Comparison of ENCODE assay signal across 32 cellular contexts in the genomic region with DNA sequence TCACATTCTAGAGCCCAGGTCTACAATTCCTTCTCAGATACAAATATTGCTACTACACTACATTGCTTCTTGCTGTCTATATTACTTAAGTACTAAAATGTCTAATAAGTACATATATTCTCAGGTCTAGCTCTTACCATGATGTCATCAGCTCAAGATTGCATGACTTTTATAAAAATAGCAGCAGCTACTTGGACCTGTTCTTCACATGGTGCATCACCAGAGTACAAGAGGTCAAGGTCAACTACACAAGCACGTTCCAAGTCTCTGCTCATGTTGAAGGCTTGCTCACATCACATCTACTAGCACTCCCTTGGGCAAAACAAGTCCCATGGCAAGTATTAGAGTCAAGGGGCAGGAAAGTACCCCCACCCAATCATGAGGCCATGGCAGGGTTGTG.
"Had no signal": no experiment of that assay in that cellular context is flagged by ENCODE, and none has a peak within 500 bp of the region (broad histone marks: within the 10 kb centered on the region; RNA-seq: fewer than 3 reads in every experiment).

No MANE protein-coding gene starts in this region.

- H3K36me3 ChIP-seq: ascending aorta, cardiac muscle cell, MG63, SJSA1, WERI-Rb-1 had no signal

- H3K4me3 ChIP-seq: ascending aorta, cardiac muscle cell, MG63, SJSA1 had no signal

- DNase-seq: activated CD4-positive, alpha-beta memory T cell treated with anti-CD3 and anti-CD28 coated beads, Interleukin-2, amount 10 ng/mL, durations not matched to agents 7 days and 5 days; activated CD4-positive, alpha-beta T cell treated with anti-CD3 and anti-CD28 coated beads for 1 hour; activated CD4-positive, alpha-beta T cell treated with anti-CD3 and anti-CD28 coated beads for 48 hours; activated CD4-positive, CD25-positive, alpha-beta regulatory T cell; activated CD8-positive, alpha-beta memory T cell treated with anti-CD3 and anti-CD28 coated beads for 24 hours; activated CD8-positive, alpha-beta memory T cell treated with anti-CD3 and anti-CD28 coated beads, Interleukin-2, amount 10 ng/mL, durations not matched to agents 7 days and 5 days; activated CD8-positive, alpha-beta memory T cell treated with anti-CD3 and anti-CD28 coated beads, Interleukin-2, amount 50 U/mL, for 48 hours; activated effector memory CD4-positive, alpha-beta T cell treated with Interleukin-2 at 50 U/mL for 16 hours; activated naive CD4-positive, alpha-beta T cell treated with anti-CD3 and anti-CD28 coated beads, Interleukin-2, amount 10 ng/mL, durations not matched to agents 7 days and 5 days; activated naive CD8-positive, alpha-beta T cell treated with anti-CD3 and anti-CD28 coated beads, Interleukin-2, amount 50 U/mL, for 24 hours; activated T-cell treated with anti-CD3 and anti-CD28 coated beads, Interleukin-2, amount 50 U/mL, for 48 hours; amygdala; Kasumi-1; KG1; MG63; NCI-H1048; NCI-H1105 treated with DMSO at 0.1 percent for 48 hours; NCI-H1436; NCI-H1694; NCI-H1930; NCI-H2081 treated with DMSO at 0.1 percent for 48 hours; NCI-H345; NCI-H524 treated with DMSO at 0.1 percent for 48 hours; SHP77 treated with DMSO at 0.1 percent for 48 hours; SK-N-SH; T-helper 1 cell; T-helper 2 cell; T-helper 9 cell; WERI-Rb-1 had no signal

- H3K4me2 ChIP-seq: SK-N-SH had no signal

- H3K27ac ChIP-seq: ascending aorta, cardiac muscle cell, SJSA1, WERI-Rb-1 had no signal

- H3K27me3 ChIP-seq: ascending aorta, cardiac muscle cell, SJSA1 had no signal

- H3K9me3 ChIP-seq: ascending aorta, MG63, SK-N-SH had no signal

- H3K9ac ChIP-seq: SK-N-SH had no signal

- H3K4me1 ChIP-seq: ascending aorta, SJSA1 had no signal
